Comparison of ENCODE assay signal across 1 cellular context in genomic region chr4:48016141-48017107, GRCh38.
TF ChIP-seq lines count a peak whose summit lies in the region.

Gene CNGA1 (minus strand): TSS chr4:48016681. CDS start chr4:47952689, 63,992 bp downstream.
Gene NIPAL1 (plus strand): TSS chr4:48016772. CDS start chr4:48016840, 68 bp downstream.

TF ChIP-seq in K562, 482 proteins besides CTCF, POLR2A, EP300 and RAD21 (continued from another document and continues in another):
- TF ChIP-seq ARID4B (CRISPR knock-in tag; IDR thresholded peaks at IDR 0.05) = peak; percentile 64; the same call in 1 of the 2 replicates
- TF ChIP-seq RBFOX2 (IDR thresholded peaks at IDR 0.05; ENCODE audit: low read depth, low read length) = peak; percentile 47
- TF ChIP-seq ETS1 (conservative IDR thresholded peaks at IDR 0.05; ENCODE audit: control insufficient read depth, low read depth, low read length) = no peak
- no peak for TF ChIP-seq ZNF551 (CRISPR knock-in tag; IDR thresholded peaks at IDR 0.05)
- no peak for TF ChIP-seq ZKSCAN3 (CRISPR knock-in tag; IDR thresholded peaks at IDR 0.05)
- peak; percentile 56; the same call in 1 of the 2 replicates for TF ChIP-seq E2F1 (CRISPR knock-in tag; IDR thresholded peaks at IDR 0.05)
- TF ChIP-seq ATF3 (IDR thresholded peaks at IDR 0.05) = no peak
- TF ChIP-seq ATF3 (CRISPR knock-in tag; conservative IDR thresholded peaks at IDR 0.05) = 0 out of 2 replicates have a peak, but pooled peaks have one; percentile 14
- TF ChIP-seq BACH1 (tag; IDR thresholded peaks at IDR 0.05) = no peak
- TF ChIP-seq PTTG1 (tag; IDR thresholded peaks at IDR 0.05; ENCODE audit: low read depth) = no peak
- peak; percentile 53; the same call in 1 of the 2 replicates for TF ChIP-seq MTA3 (IDR thresholded peaks at IDR 0.05; ENCODE audit: borderline replicate concordance)
- TF ChIP-seq ZNF124 (CRISPR knock-in tag; IDR thresholded peaks at IDR 0.05) = no peak
- peak; percentile 38; the same call in 1 of the 2 replicates for TF ChIP-seq CTBP1 (IDR thresholded peaks at IDR 0.05; ENCODE audit: borderline replicate concordance)
- no peak for TF ChIP-seq BCLAF1 (IDR thresholded peaks at IDR 0.05; ENCODE audit: borderline replicate concordance in 1 of 2, control insufficient read depth in 1 of 2, low read depth in 2 of 2, low read length in 1 of 2)
- 0 out of 2 replicates have a peak, but pooled peaks have one; percentile 10 for TF ChIP-seq SAFB (IDR thresholded peaks at IDR 0.05; ENCODE audit: borderline replicate concordance, low read depth, low read length)
- TF ChIP-seq ZFX (CRISPR knock-in tag; IDR thresholded peaks at IDR 0.05) = peak; percentile 49
- no peak for TF ChIP-seq ERF (CRISPR knock-in tag; IDR thresholded peaks at IDR 0.05)
- no peak for TF ChIP-seq HCFC1 (IDR thresholded peaks at IDR 0.05; ENCODE audit: low read depth, low read length)
- TF ChIP-seq CXXC5 (CRISPR knock-in tag; IDR thresholded peaks at IDR 0.05) = peak; percentile 76
- TF ChIP-seq BRCA1 (IDR thresholded peaks at IDR 0.05) = no peak
- no peak for TF ChIP-seq BRCA1 (CRISPR knock-in tag; IDR thresholded peaks at IDR 0.05)
- peak; percentile 34; the same call in 1 of the 2 replicates for TF ChIP-seq ATF7 (IDR thresholded peaks at IDR 0.05)
- no peak for TF ChIP-seq ZNF232 (CRISPR knock-in tag; IDR thresholded peaks at IDR 0.05)
- TF ChIP-seq E2F5 (CRISPR knock-in tag; IDR thresholded peaks at IDR 0.05) = no peak
- TF ChIP-seq CTCFL (IDR thresholded peaks at IDR 0.05; ENCODE audit: borderline replicate concordance, insufficient read depth, low read depth, low read length, poor library complexity, severe bottlenecking) = peak; percentile 68
- no peak for TF ChIP-seq DDX20 (tag; IDR thresholded peaks at IDR 0.05; ENCODE audit: low read depth)
- TF ChIP-seq AFF4 (CRISPR knock-in tag; IDR thresholded peaks at IDR 0.05) = peak; percentile 62; the same call in 1 of the 2 replicates
- no peak for TF ChIP-seq RBM17 (IDR thresholded peaks at IDR 0.05; ENCODE audit: borderline replicate concordance, low read depth, low read length)
- TF ChIP-seq RB1 (IDR thresholded peaks at IDR 0.05; ENCODE audit: low read depth) = peak; percentile 60; the same call in 1 of the 2 replicates
- TF ChIP-seq IRF9 (tag; IDR thresholded peaks at IDR 0.05) = no peak
- TF ChIP-seq TAF9B (IDR thresholded peaks at IDR 0.05; ENCODE audit: partially characterized antibody) = no peak
- TF ChIP-seq NCOA6 (IDR thresholded peaks at IDR 0.05) = no peak
- no peak for TF ChIP-seq XRCC4 (IDR thresholded peaks at IDR 0.05; ENCODE audit: extremely low read depth, insufficient read depth, insufficient read length)
- no peak for TF ChIP-seq ZNF133 (CRISPR knock-in tag; IDR thresholded peaks at IDR 0.05)
- peak; percentile 41 for TF ChIP-seq HMGN3 (IDR thresholded peaks at IDR 0.05; ENCODE audit: borderline replicate concordance, extremely low read depth, insufficient read length, low read depth, low read length)
- 0 out of 2 replicates have a peak, but pooled peaks have one; percentile 39 for TF ChIP-seq ZNF511 (CRISPR knock-in tag; IDR thresholded peaks at IDR 0.05)
- peak; percentile 30; the same call in 1 of the 2 replicates for TF ChIP-seq ZNF316 (IDR thresholded peaks at IDR 0.05)
- 0 out of 2 replicates have a peak, but pooled peaks have one; percentile 31 for TF ChIP-seq HNRNPL (IDR thresholded peaks at IDR 0.05; ENCODE audit: low read depth, low read length)
- TF ChIP-seq ZBTB1 (CRISPR knock-in tag; IDR thresholded peaks at IDR 0.05; ENCODE audit: borderline replicate concordance, low read depth) = 0 out of 2 replicates have a peak, but pooled peaks have one; percentile 17
- TF ChIP-seq FOXA3 (CRISPR knock-in tag; conservative IDR thresholded peaks at IDR 0.05 in 1 of 2, IDR thresholded peaks at IDR 0.05 in 1 of 2) = no peak
- no peak for TF ChIP-seq NCOR1 (IDR thresholded peaks at IDR 0.05)
- TF ChIP-seq ZNF644 (tag; IDR thresholded peaks at IDR 0.05; ENCODE audit: low read depth) = no peak
- peak; percentile 68 to 73 for TF ChIP-seq NRF1 (conservative IDR thresholded peaks at IDR 0.05 in 1 of 2, IDR thresholded peaks at IDR 0.05 in 1 of 2)
- peak; percentile 27 for TF ChIP-seq NFYB (IDR thresholded peaks at IDR 0.05; ENCODE audit: extremely low read depth, insufficient read length)
